In genomic region chr10:4240641-4241197, GRCh38 we compare ENCODE assay signal across 13 cellular contexts.
DNase-seq lines count a peak whose midpoint lies in the region; ATAC-seq, FAIRE-seq and TF ChIP-seq lines count a peak whose summit lies in the region.
"Had no signal": no experiment of that assay in that cellular context is flagged by ENCODE, and none has a peak within 500 bp of the region (broad histone marks: within the 10 kb centered on the region; RNA-seq: fewer than 3 reads in every experiment).

No MANE protein-coding gene starts in this region.

- peak overlapping the region; percentile 71 for H3K14ac ChIP-seq in trophoblast cell (ENCODE audit: low read length)

- peak overlapping the region; percentile 83 for H4K8ac ChIP-seq in trophoblast cell (ENCODE audit: low read depth, low read length)

- H2BK5ac ChIP-seq in trophoblast cell (ENCODE audit: low read depth, low read length, poor library complexity) = peak overlapping the region; percentile 66

- WGBS in trophoblast cell (ENCODE audit: extremely low coverage, insufficient coverage, insufficient read length) = no CpG with 5 or more reads among the region's 6 CpGs

- no peak overlapping the region for H3K4me2 ChIP-seq in trophoblast cell (ENCODE audit: low read length)

- CTCF ChIA-PET in BJ (lab: Yijun Ruan, JAX) = no interaction called here

- H2AFZ ChIP-seq in trophoblast cell (ENCODE audit: insufficient read depth, low read length, poor library complexity) = no peak overlapping the region

- ATAC-seq in GM21360 (IDR thresholded peaks at IDR 0.05; ENCODE audit: unreplicated experiment) = no peak
- ATAC-seq: activated CD8-positive, alpha-beta T cell treated with anti-CD3 and anti-CD28 coated beads, Interleukin-2, amount 10 ng/mL, durations not matched to agents 7 days and 5 days; stimulated activated naive CD8-positive, alpha-beta T cell treated with anti-CD3 and anti-CD28 coated beads, Interleukin-15, amount 100 ng/mL, for 72 hours had no signal

- peaks cover 22% of the 10 kb centered on the region for H3K79me1 ChIP-seq in trophoblast cell (ENCODE audit: low read length)

- H3K27me3 ChIP-seq in BJ (ENCODE audit: control insufficient read depth, insufficient read depth, low read length) (no peaks in the 10 kb centered on the region), adipocyte (replicated peaks; ENCODE audit: control insufficient read depth, insufficient read depth, low read length) (no peaks in the 10 kb centered on the region), trophoblast cell (ENCODE audit: insufficient read depth, low read length) (no peaks in the 10 kb centered on the region)
- H3K27me3 ChIP-seq: body of pancreas had no signal

- H3K9me3 ChIP-seq in adipocyte (ENCODE audit: control insufficient read depth, low read length) (peaks cover 6% of the 10 kb centered on the region), trophoblast cell (ENCODE audit: insufficient read depth, low read depth, low read length) (no peaks in the 10 kb centered on the region)
- H3K9me3 ChIP-seq: body of pancreas had no signal

- no peak for FAIRE-seq in D721Med (lab: Jason Lieb, UNC)

- DNase-seq in BJ (ENCODE audit: low read depth) (peak; percentile 68), adipocyte (ENCODE audit: low read depth) (peak; percentile 77), fibroblast of the aortic adventitia (ENCODE audit: low read depth) (peak; percentile 85), trophoblast cell (peak; percentile 43 to 66), NCI-H1436 treated with DMSO at 0.1 percent for 48 hours (lab: John Stamatoyannopoulos, UW) (no peak), NAMALWA (ENCODE audit: low spot score) (no peak), D721Med (ENCODE audit: insufficient read length, low spot score) (no peak)
- DNase-seq: activated CD8-positive, alpha-beta T cell treated with anti-CD3 and anti-CD28 coated beads, Interleukin-2, amount 10 ng/mL, durations not matched to agents 7 days and 5 days; body of pancreas; NCI-H187 treated with DMSO at 0.1 percent for 48 hours; SIG-M5; stimulated activated naive CD8-positive, alpha-beta T cell treated with anti-CD3 and anti-CD28 coated beads, Interleukin-15, amount 100 ng/mL, for 72 hours had no signal

- no peak overlapping the region for H3K18ac ChIP-seq in trophoblast cell (ENCODE audit: low read length)

- H3K4ac ChIP-seq in trophoblast cell (ENCODE audit: low read depth, low read length) = peak overlapping the region; percentile 32

- peak overlapping the region; percentile 35 for H2BK12ac ChIP-seq in trophoblast cell (ENCODE audit: low read length)

- peak overlapping the region; percentile 83 for H2BK120ac ChIP-seq in trophoblast cell (ENCODE audit: insufficient read depth, low read length, poor library complexity)

- no peak overlapping the region for H3K4me3 ChIP-seq in BJ (ENCODE audit: low read depth, low read length)
- H3K4me3 ChIP-seq in adipocyte (ENCODE audit: low read length) = peak overlapping the region; percentile 79
- no peak overlapping the region for H3K4me3 ChIP-seq in fibroblast of the aortic adventitia (ENCODE audit: low read depth, low read length)
- H3K4me3 ChIP-seq in trophoblast cell (ENCODE audit: low read depth, low read length) = no peak overlapping the region
- H3K4me3 ChIP-seq: body of pancreas had no signal

- H3K36me3 ChIP-seq in BJ (ENCODE audit: control insufficient read depth, insufficient read depth, low read length) (no peaks in the 10 kb centered on the region), adipocyte (ENCODE audit: control insufficient read depth, insufficient read depth, low read length, severe bottlenecking) (no peaks in the 10 kb centered on the region), trophoblast cell (ENCODE audit: control insufficient read depth in 1 of 2, insufficient read depth in 2 of 2, low read length in 2 of 2) (peaks cover 0 to 2% of the 10 kb centered on the region in 2 experiments)

- H3K9ac ChIP-seq in adipocyte (ENCODE audit: low read length) (peak overlapping the region; percentile 89), trophoblast cell (ENCODE audit: low read length) (no peak overlapping the region)

- no peak overlapping the region for H4K12ac ChIP-seq in trophoblast cell (ENCODE audit: low read depth, low read length)

- H3K4me1 ChIP-seq in adipocyte (ENCODE audit: control insufficient read depth, insufficient read depth, low read length) (peaks cover 55% of the 10 kb centered on the region), trophoblast cell (ENCODE audit: control insufficient read depth in 1 of 2, insufficient read depth in 2 of 2, low read length in 2 of 2) (peaks cover 0 to 6% of the 10 kb centered on the region in 2 experiments)
- H3K4me1 ChIP-seq: body of pancreas had no signal

- H3K27ac ChIP-seq in trophoblast cell (ENCODE audit: low read depth, low read length) = peak overlapping the region; percentile 69

- peaks cover 4% of the 10 kb centered on the region for H3K79me2 ChIP-seq in trophoblast cell (ENCODE audit: control insufficient read depth, insufficient read depth, low read length, poor library complexity)

- peak overlapping the region; percentile 70 for H2AK5ac ChIP-seq in trophoblast cell (ENCODE audit: low read length)

- no peak overlapping the region for H3K23ac ChIP-seq in trophoblast cell (ENCODE audit: low read length)

- POLR2A ChIA-PET in BJ (lab: Charles Lee) = no interaction called here

- no peak for TF ChIP-seq CTCF in BJ (IDR thresholded peaks at IDR 0.05; ENCODE audit: insufficient read depth, low read depth, low read length)
- no peak for TF ChIP-seq CTCF in fibroblast of the aortic adventitia (IDR thresholded peaks at IDR 0.05; ENCODE audit: insufficient read depth, low read length)
- TF ChIP-seq CTCF in D721Med (IDR thresholded peaks at IDR 0.05; ENCODE audit: insufficient read depth, missing control alignments) = no peak

- peak overlapping the region; percentile 44 for H4K91ac ChIP-seq in trophoblast cell (ENCODE audit: low read depth, low read length)

Comparison
In these comparisons a context has a peak if more than half of its experiments do, and no peak if none do; other contexts are left out.
1. DNase-seq: peak in BJ (single experiment), adipocyte (single experiment), fibroblast of the aortic adventitia (single experiment) and trophoblast cell (2 of 2); none in NCI-H1436 treated with DMSO at 0.1 percent for 48 hours (single experiment), NAMALWA (single experiment) and D721Med (single experiment).